ENCODE assay signal across 12 cellular contexts in the genomic region with DNA sequence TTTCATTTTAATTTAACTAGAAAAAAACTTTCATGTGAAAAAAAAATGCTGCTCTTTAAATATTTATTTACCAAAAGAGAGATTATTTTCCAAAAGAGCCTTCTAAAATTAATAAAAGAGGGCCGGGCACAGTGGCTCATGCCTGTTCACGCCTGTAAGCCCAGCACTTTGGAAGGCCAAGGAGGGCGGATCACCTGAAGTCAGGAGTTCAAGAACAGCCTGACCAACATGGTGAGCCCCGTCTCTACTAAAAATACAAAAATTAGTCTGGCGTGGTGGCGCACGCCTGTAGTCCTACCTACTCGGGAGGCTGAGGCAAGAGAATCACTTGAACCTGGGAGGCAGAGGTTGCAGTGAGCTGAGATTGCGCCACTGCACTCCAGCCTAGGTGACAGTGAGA. TPM values are rescaled to one million over a fixed set of nuclear protein-coding genes. Genes with fewer than 3 reads are reported as not detected.
"Had no signal": no experiment of that assay in that cellular context is flagged by ENCODE, and none has a peak within 500 bp of the region (broad histone marks: within the 10 kb centered on the region; RNA-seq: fewer than 3 reads in every experiment).

No MANE protein-coding gene starts in this region.

RNA-seq across cellular contexts. Expression of gene ANGPTL2, which starts 48.9 kb away (rescaled TPM):
- total RNA-seq: activated CD4-positive, alpha-beta T cell treated with anti-CD3 and anti-CD28 coated beads for 36 hours; activated CD4-positive, alpha-beta T cell treated with anti-CD3 and anti-CD28 coated beads, Interleukin-2, amount 10 ng/mL, durations not matched to agents 7 days and 5 days; activated CD8-positive, alpha-beta memory T cell treated with anti-CD3 and anti-CD28 coated beads for 36 hours; activated CD8-positive, alpha-beta T cell treated with anti-CD3 and anti-CD28 coated beads for 36 hours; activated naive CD4-positive, alpha-beta T cell treated with anti-CD3 and anti-CD28 coated beads for 36 hours; activated naive CD4-positive, alpha-beta T cell treated with anti-CD3 and anti-CD28 coated beads, Interleukin-2, amount 50 U/mL, for 72 hours; activated naive CD8-positive, alpha-beta T cell treated with anti-CD3 and anti-CD28 coated beads for 36 hours; activated T-cell treated with anti-CD3 and anti-CD28 coated beads, Interleukin-2, amount 50 U/mL, for 72 hours; activated T-helper 1 cell treated with anti-CD3 and anti-CD28 coated beads, Interleukin-12 subunit alpha, Interleukin-12 subunit beta, Interleukin-2, Interleukin-4 antibody, amounts not matched to agents 30 ng/mL and 10 ng/mL and 1 ng/mL, durations not matched to agents 14 hours and 24 hours and 36 hours; activated T-helper 17 cell treated with anti-CD3 and anti-CD28 coated beads, Interleukin-2, amount 50 U/mL, for 72 hours; T-helper 1 cell treated with Interleukin-12 subunit alpha and Interleukin-12 subunit beta and Interleukin-4 antibody, amounts not matched to agents 30 ng/mL and 1 ng/mL, for 36 hours; T-helper 2 cell treated with Interferon-gamma antibody and Interleukin-4, amounts not matched to agents 100 ng/mL and 5 ng/mL, for 36 hours had no signal
